1 cellular context compared by ENCODE assay signal in the genomic region with DNA sequence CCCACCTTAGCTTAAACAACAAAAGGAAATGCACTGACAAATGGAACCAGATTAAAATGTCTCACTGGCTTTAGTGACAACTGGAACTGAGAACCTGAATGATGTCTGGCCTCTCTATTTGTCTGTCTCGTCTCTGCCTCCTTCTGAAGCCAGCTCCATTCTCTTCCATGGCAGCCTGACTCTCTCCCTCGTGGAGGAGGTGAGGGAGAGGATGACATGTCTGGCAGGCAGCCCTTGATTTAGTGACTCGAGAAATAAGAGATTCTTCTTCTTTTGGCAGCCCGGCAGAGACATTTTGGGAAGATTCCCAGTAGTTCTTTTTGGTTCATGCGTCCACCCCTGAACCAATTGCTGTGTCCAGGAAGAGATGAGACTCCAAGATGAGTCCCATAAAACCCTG.
TF ChIP-seq lines count a peak whose summit lies in the region.

No MANE protein-coding gene starts in this region.

TF ChIP-seq in GM23338, 12 proteins besides CTCF, POLR2A, EP300 and RAD21:
- TF ChIP-seq ZNF462 (CRISPR knock-in tag; IDR thresholded peaks at IDR 0.05) (no peak), ZNF331 (CRISPR knock-in tag; IDR thresholded peaks at IDR 0.05; ENCODE audit: low read depth) (no peak), CREB1 (CRISPR knock-in tag; IDR thresholded peaks at IDR 0.05; ENCODE audit: low read depth) (no peak), ZNF114 (CRISPR knock-in tag; IDR thresholded peaks at IDR 0.05) (no peak), EZH2phosphoT487 (IDR thresholded peaks at IDR 0.05; ENCODE audit: unreplicated experiment) (no peak), ETS1 (IDR thresholded peaks at IDR 0.05) (no peak), POLR2AphosphoS5 (IDR thresholded peaks at IDR 0.05; ENCODE audit: low read depth) (no peak), NANOG (IDR thresholded peaks at IDR 0.05; ENCODE audit: borderline replicate concordance) (no peak), EZH2 (IDR thresholded peaks at IDR 0.05; ENCODE audit: low read depth, unreplicated experiment) (no peak), JUNB (IDR thresholded peaks at IDR 0.05; ENCODE audit: unreplicated experiment) (no peak), STAT1 (IDR thresholded peaks at IDR 0.05; ENCODE audit: unreplicated experiment) (no peak)
- TF ChIP-seq, protein P1, sequence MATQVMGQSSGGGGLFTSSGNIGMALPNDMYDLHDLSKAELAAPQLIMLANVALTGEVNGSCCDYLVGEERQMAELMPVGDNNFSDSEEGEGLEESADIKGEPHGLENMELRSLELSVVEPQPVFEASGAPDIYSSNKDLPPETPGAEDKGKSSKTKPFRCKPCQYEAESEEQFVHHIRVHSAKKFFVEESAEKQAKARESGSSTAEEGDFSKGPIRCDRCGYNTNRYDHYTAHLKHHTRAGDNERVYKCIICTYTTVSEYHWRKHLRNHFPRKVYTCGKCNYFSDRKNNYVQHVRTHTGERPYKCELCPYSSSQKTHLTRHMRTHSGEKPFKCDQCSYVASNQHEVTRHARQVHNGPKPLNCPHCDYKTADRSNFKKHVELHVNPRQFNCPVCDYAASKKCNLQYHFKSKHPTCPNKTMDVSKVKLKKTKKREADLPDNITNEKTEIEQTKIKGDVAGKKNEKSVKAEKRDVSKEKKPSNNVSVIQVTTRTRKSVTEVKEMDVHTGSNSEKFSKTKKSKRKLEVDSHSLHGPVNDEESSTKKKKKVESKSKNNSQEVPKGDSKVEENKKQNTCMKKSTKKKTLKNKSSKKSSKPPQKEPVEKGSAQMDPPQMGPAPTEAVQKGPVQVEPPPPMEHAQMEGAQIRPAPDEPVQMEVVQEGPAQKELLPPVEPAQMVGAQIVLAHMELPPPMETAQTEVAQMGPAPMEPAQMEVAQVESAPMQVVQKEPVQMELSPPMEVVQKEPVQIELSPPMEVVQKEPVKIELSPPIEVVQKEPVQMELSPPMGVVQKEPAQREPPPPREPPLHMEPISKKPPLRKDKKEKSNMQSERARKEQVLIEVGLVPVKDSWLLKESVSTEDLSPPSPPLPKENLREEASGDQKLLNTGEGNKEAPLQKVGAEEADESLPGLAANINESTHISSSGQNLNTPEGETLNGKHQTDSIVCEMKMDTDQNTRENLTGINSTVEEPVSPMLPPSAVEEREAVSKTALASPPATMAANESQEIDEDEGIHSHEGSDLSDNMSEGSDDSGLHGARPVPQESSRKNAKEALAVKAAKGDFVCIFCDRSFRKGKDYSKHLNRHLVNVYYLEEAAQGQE (IDR thresholded peaks at IDR 0.05; ENCODE audit: unreplicated experiment) = no peak
